In the genomic region with DNA sequence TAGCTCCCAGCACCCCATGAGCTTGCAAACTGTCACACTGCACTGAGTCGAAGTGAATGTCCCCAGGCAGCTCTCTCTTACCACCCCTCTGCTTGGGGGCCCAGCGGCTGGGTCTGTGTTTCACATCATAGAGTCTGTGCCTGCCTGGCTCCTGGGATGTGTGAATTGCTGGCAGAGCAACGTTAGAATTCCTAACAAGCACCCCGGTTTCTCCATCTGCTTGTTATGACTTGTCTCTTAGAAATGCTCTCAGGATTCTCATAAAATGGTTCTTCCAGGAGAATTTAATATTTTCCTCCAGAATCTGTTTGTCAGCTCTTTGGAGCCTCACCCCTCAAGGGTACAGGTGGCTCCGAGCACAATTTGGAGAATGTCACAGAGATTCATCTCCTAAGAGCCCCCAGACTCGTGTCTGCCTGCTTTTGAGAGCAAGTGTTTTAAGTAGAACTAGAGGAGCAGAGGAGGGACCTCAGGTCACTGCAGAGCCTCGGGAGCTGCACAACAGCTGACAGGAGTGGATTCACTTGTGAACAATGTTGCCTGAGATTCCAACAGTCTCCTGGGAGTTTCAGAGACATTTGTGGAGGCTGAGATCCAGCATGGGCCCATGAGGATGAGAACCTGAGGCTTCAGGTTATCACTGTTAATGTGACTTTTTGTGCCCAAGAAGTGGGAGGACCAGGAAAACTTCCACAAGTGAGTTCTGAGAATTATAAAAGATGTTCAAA, we compare ENCODE assay signal across 18 cellular contexts.
"Had no signal": no experiment of that assay in that cellular context is flagged by ENCODE, and none has a peak within 500 bp of the region (broad histone marks: within the 10 kb centered on the region; RNA-seq: fewer than 3 reads in every experiment).

No MANE protein-coding gene starts in this region.

- H3K27ac ChIP-seq: ascending aorta, breast epithelium, esophagus muscularis mucosa, pancreas, VCaP had no signal

- H3K27me3 ChIP-seq: ascending aorta, breast epithelium, esophagus muscularis mucosa had no signal

- DNase-seq: activated CD4-positive, alpha-beta T cell treated with anti-CD3 and anti-CD28 coated beads for 1 hour; activated CD8-positive, alpha-beta memory T cell treated with anti-CD3 and anti-CD28 coated beads for 24 hours; activated CD8-positive, alpha-beta memory T cell treated with anti-CD3 and anti-CD28 coated beads, Interleukin-2, amount 50 U/mL, for 48 hours; activated effector memory CD4-positive, alpha-beta T cell treated with anti-CD3 and anti-CD28 coated beads, Interleukin-2, amount 50 U/mL, for 16 hours; activated naive CD4-positive, alpha-beta T cell treated with anti-CD3 and anti-CD28 coated beads, Interleukin-2, amount 50 U/mL, for 16 hours; activated T-cell treated with anti-CD3 and anti-CD28 coated beads, Interleukin-2, amount 50 U/mL, for 48 hours; dermis blood vessel endothelial cell; effector memory CD4-positive, alpha-beta T cell; left ventricle myocardium superior; naive thymus-derived CD4-positive, alpha-beta T cell; pancreas; stimulated activated naive B cell treated with anti-CD40 and anti-IgM and Interleukin-4, amounts not matched to agents 10 μg/mL and 1 μg/mL and 100 μg/mL, for 72 hours; T-helper 2 cell had no signal

- H3K4me3 ChIP-seq: ascending aorta, breast epithelium, esophagus muscularis mucosa, pancreas had no signal

- H3K36me3 ChIP-seq: ascending aorta, breast epithelium, esophagus muscularis mucosa, pancreas had no signal

- H3K9me3 ChIP-seq: pancreas had no signal

- H3K4me1 ChIP-seq: ascending aorta, breast epithelium, esophagus muscularis mucosa, pancreas had no signal

- ATAC-seq: left ventricle myocardium superior; naive thymus-derived CD4-positive, alpha-beta T cell; pancreas; sciatic nerve; stimulated activated naive B cell treated with anti-CD40 and anti-IgM and Interleukin-4, amounts not matched to agents 10 μg/mL and 1 μg/mL and 100 μg/mL, for 72 hours had no signal
